ENCODE assay signal across 8 cellular contexts in genomic region chr10:110965216-110965615, GRCh38.
"Had no signal": no experiment of that assay in that cellular context is flagged by ENCODE, and none has a peak within 500 bp of the region (broad histone marks: within the 10 kb centered on the region; RNA-seq: fewer than 3 reads in every experiment).

No MANE protein-coding gene starts in this region.

- H3K27ac ChIP-seq: GM23248 had no signal

- H3K36me3 ChIP-seq: HAP-1 had no signal

- DNase-seq: GM23248, GOT3, H7, IMR-90, KG1 had no signal

- ATAC-seq: HCT116, K562 had no signal

- H3K4me3 ChIP-seq: GM23248, HAP-1, K562 had no signal

- H3K9me3 ChIP-seq: HAP-1 had no signal
